Comparison of ENCODE assay signal across 22 cellular contexts in genomic region chr7:151790826-151791379, GRCh38.
"Had no signal": no experiment of that assay in that cellular context is flagged by ENCODE, and none has a peak within 500 bp of the region (broad histone marks: within the 10 kb centered on the region; RNA-seq: fewer than 3 reads in every experiment).

No MANE protein-coding gene starts in this region.

- H3K27ac Mint-ChIP-seq: activated CD4-positive, alpha-beta memory T cell treated with anti-CD3 and anti-CD28 coated beads, Interleukin-2, amount 10 ng/mL, durations not matched to agents 7 days and 5 days; activated CD8-positive, alpha-beta memory T cell treated with anti-CD3 and anti-CD28 coated beads, Interleukin-2, amount 10 ng/mL, durations not matched to agents 7 days and 5 days; activated naive CD8-positive, alpha-beta T cell treated with anti-CD3 and anti-CD28 coated beads, Interleukin-2, amount 10 ng/mL, durations not matched to agents 7 days and 5 days had no signal

- H3K4me2 ChIP-seq: smooth muscle cell had no signal

- H3K4me3 ChIP-seq: colonic mucosa, ovary, smooth muscle cell had no signal

- H3K27me3 Mint-ChIP-seq: activated CD4-positive, alpha-beta memory T cell treated with anti-CD3 and anti-CD28 coated beads, Interleukin-2, amount 10 ng/mL, durations not matched to agents 7 days and 5 days; activated CD8-positive, alpha-beta memory T cell treated with anti-CD3 and anti-CD28 coated beads, Interleukin-2, amount 10 ng/mL, durations not matched to agents 7 days and 5 days; activated naive CD8-positive, alpha-beta T cell treated with anti-CD3 and anti-CD28 coated beads, Interleukin-2, amount 10 ng/mL, durations not matched to agents 7 days and 5 days had no signal

- ATAC-seq: activated CD8-positive, alpha-beta memory T cell treated with anti-CD3 and anti-CD28 coated beads, Interleukin-2, amount 10 ng/mL, durations not matched to agents 7 days and 5 days; left lobe of liver; sciatic nerve had no signal

- H3K36me3 Mint-ChIP-seq: activated CD8-positive, alpha-beta memory T cell treated with anti-CD3 and anti-CD28 coated beads, Interleukin-2, amount 10 ng/mL, durations not matched to agents 7 days and 5 days; activated naive CD8-positive, alpha-beta T cell treated with anti-CD3 and anti-CD28 coated beads, Interleukin-2, amount 10 ng/mL, durations not matched to agents 7 days and 5 days; brain had no signal

- H3K9me3 ChIP-seq: colonic mucosa, ovary had no signal

- H3K36me3 ChIP-seq: colonic mucosa, ovary had no signal

- H3K27me3 ChIP-seq: colonic mucosa, ovary had no signal

- H3K9me3 Mint-ChIP-seq: activated CD4-positive, alpha-beta memory T cell treated with anti-CD3 and anti-CD28 coated beads, Interleukin-2, amount 10 ng/mL, durations not matched to agents 7 days and 5 days; activated naive CD8-positive, alpha-beta T cell treated with anti-CD3 and anti-CD28 coated beads, Interleukin-2, amount 10 ng/mL, durations not matched to agents 7 days and 5 days; neural crest cell had no signal

- H3K4me1 ChIP-seq: colonic mucosa had no signal

- DNase-seq: activated CD4-positive, alpha-beta memory T cell treated with anti-CD3 and anti-CD28 coated beads, Interleukin-2, amount 10 ng/mL, durations not matched to agents 7 days and 5 days; activated CD4-positive, alpha-beta T cell treated with anti-CD3 and anti-CD28 coated beads for 48 hours; activated CD4-positive, CD25-positive, alpha-beta regulatory T cell; activated CD8-positive, alpha-beta memory T cell treated with anti-CD3 and anti-CD28 coated beads, Interleukin-2, amount 10 ng/mL, durations not matched to agents 7 days and 5 days; activated naive CD4-positive, alpha-beta T cell; activated naive CD8-positive, alpha-beta T cell treated with anti-CD3 and anti-CD28 coated beads, Interleukin-2, amount 10 ng/mL, durations not matched to agents 7 days and 5 days; caudate nucleus; colonic mucosa; erythroblast; foreskin melanocyte; hypothalamus; islet precursor cell; ovary; stimulated activated CD4-positive, alpha-beta T cell treated with anti-CD3 and anti-CD28 coated beads, Interleukin-4, amount 100 ng/mL, for 4 hours; stimulated activated naive CD4-positive, alpha-beta T cell; T-helper 1 cell; T-helper 9 cell had no signal

- H3K4me3 Mint-ChIP-seq: activated CD4-positive, alpha-beta memory T cell treated with anti-CD3 and anti-CD28 coated beads, Interleukin-2, amount 10 ng/mL, durations not matched to agents 7 days and 5 days; activated CD8-positive, alpha-beta memory T cell treated with anti-CD3 and anti-CD28 coated beads, Interleukin-2, amount 10 ng/mL, durations not matched to agents 7 days and 5 days; activated naive CD8-positive, alpha-beta T cell treated with anti-CD3 and anti-CD28 coated beads, Interleukin-2, amount 10 ng/mL, durations not matched to agents 7 days and 5 days; brain; neural crest cell had no signal

- H3K27ac ChIP-seq: colonic mucosa, ovary had no signal
